ENCODE assay signal across 14 cellular contexts in the genomic region with DNA sequence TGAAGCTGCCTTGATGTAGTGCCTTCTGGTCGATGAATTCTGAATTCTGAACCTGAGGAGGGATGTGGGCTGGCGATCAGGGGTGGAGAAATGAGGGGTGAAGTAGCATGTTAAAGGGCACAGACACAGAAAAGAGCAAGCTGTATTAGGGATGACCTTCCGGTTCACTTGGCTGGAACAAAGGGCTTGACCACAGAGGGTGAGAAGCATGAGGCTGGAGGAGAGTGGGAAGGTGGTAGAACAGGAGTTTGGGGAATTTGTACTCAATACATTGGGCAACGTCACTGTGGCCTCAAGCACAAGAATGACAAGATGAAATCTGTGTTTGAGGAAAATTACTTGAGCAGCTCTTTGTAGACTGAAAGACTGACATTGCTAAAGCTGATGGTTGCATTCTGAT.
"Had no signal": no experiment of that assay in that cellular context is flagged by ENCODE, and none has a peak within 500 bp of the region (broad histone marks: within the 10 kb centered on the region; RNA-seq: fewer than 3 reads in every experiment).

No MANE protein-coding gene starts in this region.

- H3K9me3 ChIP-seq: ascending aorta, mucosa of descending colon, sigmoid colon, tibial artery had no signal

- H2AFZ ChIP-seq: hepatocyte had no signal

- H3K4me1 Mint-ChIP-seq: activated naive CD8-positive, alpha-beta T cell treated with anti-CD3 and anti-CD28 coated beads, Interleukin-2, amount 50 U/mL, for 24 hours; naive thymus-derived CD4-positive, alpha-beta T cell had no signal

- H3K27me3 ChIP-seq: ascending aorta, cardiac muscle cell, hepatocyte, sigmoid colon, tibial artery had no signal

- H3K9me3 Mint-ChIP-seq: activated naive CD8-positive, alpha-beta T cell treated with anti-CD3 and anti-CD28 coated beads, Interleukin-2, amount 50 U/mL, for 24 hours; memory B cell; naive thymus-derived CD4-positive, alpha-beta T cell had no signal

- H3K4me3 ChIP-seq: ascending aorta, cardiac muscle cell, hepatocyte, mucosa of descending colon, sigmoid colon, tibial artery had no signal

- ATAC-seq: activated naive CD8-positive, alpha-beta T cell treated with anti-CD3 and anti-CD28 coated beads, Interleukin-2, amount 50 U/mL, for 24 hours; naive thymus-derived CD4-positive, alpha-beta T cell; SK-N-SH treated with all-trans-retinoic acid at 6 μM for 48 hours had no signal

- H3K27me3 Mint-ChIP-seq: memory B cell had no signal

- H3K4me3 Mint-ChIP-seq: activated naive CD8-positive, alpha-beta T cell treated with anti-CD3 and anti-CD28 coated beads, Interleukin-2, amount 50 U/mL, for 24 hours; memory B cell; naive thymus-derived CD4-positive, alpha-beta T cell had no signal

- H3K79me2 ChIP-seq: hepatocyte had no signal

- H3K27ac ChIP-seq: ascending aorta, hepatocyte, tibial artery had no signal

- H3K4me2 ChIP-seq: hepatocyte had no signal

- DNase-seq: activated CD4-positive, CD25-positive, alpha-beta regulatory T cell treated with anti-CD3 and anti-CD28 coated beads, Interleukin-2, amount 50 U/mL, for 72 hours; activated naive CD4-positive, alpha-beta T cell treated with Interleukin-2 at 50 U/mL for 16 hours; activated naive CD8-positive, alpha-beta T cell treated with anti-CD3 and anti-CD28 coated beads, Interleukin-2, amount 50 U/mL, for 24 hours; islet precursor cell; naive thymus-derived CD4-positive, alpha-beta T cell; sigmoid colon; stimulated activated CD4-positive, alpha-beta T cell treated with anti-CD3 and anti-CD28 coated beads, Interleukin-1b, Interleukin-23, amount 100 ng/mL, for 48 hours had no signal

- H3K36me3 ChIP-seq: ascending aorta, cardiac muscle cell, sigmoid colon, tibial artery had no signal

- H3K27ac Mint-ChIP-seq: activated naive CD8-positive, alpha-beta T cell treated with anti-CD3 and anti-CD28 coated beads, Interleukin-2, amount 50 U/mL, for 24 hours; memory B cell; naive thymus-derived CD4-positive, alpha-beta T cell had no signal

- H3K36me3 Mint-ChIP-seq: memory B cell; naive thymus-derived CD4-positive, alpha-beta T cell had no signal
